In genomic region chr16:85027968-85028637, GRCh38 we compare ENCODE assay signal across 8 cellular contexts. TPM values are rescaled to one million over a fixed set of nuclear protein-coding genes. Genes with fewer than 3 reads are reported as not detected.
A peak's percentile ranks its signal among the peaks of the same experiment; 100 is the strongest.
DNase-seq lines count a peak whose midpoint lies in the region; ATAC-seq lines count a peak whose summit lies in the region.

No MANE protein-coding gene starts in this region.

- CTCF ChIA-PET in activated naive CD4-positive, alpha-beta T cell treated with anti-CD3 and anti-CD28 coated beads for 36 hours (lab: Charles Lee): interaction anchor here (0.7 to 3.7 kb wide), 7 partner anchors 16 to 366 kb away, joined by 3 to 20 read pairs (median 5); partner anchors contain the start of gene ZDHHC7

- H3K27ac ChIP-seq in right cardiac atrium (ENCODE audit: low read length) (peak overlapping the region; percentile 49), skin epidermis (peak overlapping the region; percentile 74 to 96 (median 90))

- WGBS in right cardiac atrium: 4% methylated on average over 41 of the region's 41 CpGs

- peak; percentile 26 for ATAC-seq in GM19395 (IDR thresholded peaks at IDR 0.05; ENCODE audit: unreplicated experiment)
- ATAC-seq in HG03460 (IDR thresholded peaks at IDR 0.05; ENCODE audit: unreplicated experiment): peak; percentile 24
- ATAC-seq in right cardiac atrium: peak; percentile 21 to 32

- H3K4me1 Mint-ChIP-seq in activated naive CD4-positive, alpha-beta T cell treated with anti-CD3 and anti-CD28 coated beads for 36 hours (ENCODE audit: low read depth): peaks cover 33% of the 10 kb centered on the region

- H3K4me1 ChIP-seq in right cardiac atrium (ENCODE audit: control insufficient read depth, insufficient read depth, low read length): peaks cover 2% of the 10 kb centered on the region

- peak overlapping the region; percentile 95 for H3K27ac Mint-ChIP-seq in activated naive CD4-positive, alpha-beta T cell treated with anti-CD3 and anti-CD28 coated beads for 36 hours

- intact Hi-C loops in activated naive CD4-positive, alpha-beta T cell treated with anti-CD3 and anti-CD28 coated beads for 36 hours (cut with micrococcal nuclease): loop anchor here (1.0 to 10.0 kb wide), 8 partner anchors 58 to 857 kb away; no protein-coding TSS in a partner anchor
- intact Hi-C loops in right cardiac atrium (cut with DNase I): no loop called here

- H3K4me3 Mint-ChIP-seq in activated naive CD4-positive, alpha-beta T cell treated with anti-CD3 and anti-CD28 coated beads for 36 hours: peak overlapping the region; percentile 87

- DNase-seq in AG20443 (ENCODE audit: low spot score) (peak; percentile 21), right cardiac atrium (peak in 1 of 3 donors; percentile 75), CD1c-positive myeloid dendritic cell (ENCODE audit: extremely low spot score) (no peak)
- DNase-seq in activated naive CD4-positive, alpha-beta T cell treated with anti-CD3 and anti-CD28 coated beads for 36 hours: peak; percentile 34
- no peak for DNase-seq in effector CD4-positive, alpha-beta T cell

- no peaks in the 10 kb centered on the region for H3K9me3 Mint-ChIP-seq in activated naive CD4-positive, alpha-beta T cell treated with anti-CD3 and anti-CD28 coated beads for 36 hours

- peak overlapping the region; percentile 81 for H3K4me3 ChIP-seq in right cardiac atrium (ENCODE audit: low read length)
- peak overlapping the region; percentile 69 to 90 (median 78) for H3K4me3 ChIP-seq in skin epidermis

- no peaks in the 10 kb centered on the region for H3K27me3 ChIP-seq in right cardiac atrium (ENCODE audit: control insufficient read depth, insufficient read depth)

- H3K36me3 Mint-ChIP-seq in activated naive CD4-positive, alpha-beta T cell treated with anti-CD3 and anti-CD28 coated beads for 36 hours (ENCODE audit: low read depth): no peaks in the 10 kb centered on the region

- no peaks in the 10 kb centered on the region for H3K9me3 ChIP-seq in right cardiac atrium (ENCODE audit: control insufficient read depth, low read length)

- no peaks in the 10 kb centered on the region for H3K27me3 Mint-ChIP-seq in activated naive CD4-positive, alpha-beta T cell treated with anti-CD3 and anti-CD28 coated beads for 36 hours (ENCODE audit: low read depth)

RNA-seq across cellular contexts. Expression of gene KIAA0513, which starts 0.5 kb away (rescaled TPM):
- total RNA-seq in activated naive CD4-positive, alpha-beta T cell treated with anti-CD3 and anti-CD28 coated beads for 36 hours: 1 to 10 TPM; 9.7 to 9.8 TPM
- 10 to 100 TPM; 10.9 to 13.5 (median 12.6) TPM for total RNA-seq in right cardiac atrium
- 6.7 TPM for polyA plus RNA-seq in right cardiac atrium

RNA-seq across cellular contexts. Expression of gene ZDHHC7, which starts 16.8 kb away (rescaled TPM):
- total RNA-seq in activated naive CD4-positive, alpha-beta T cell treated with anti-CD3 and anti-CD28 coated beads for 36 hours: 10 to 100 TPM; 16.6 to 17.9 TPM
- 10 to 100 TPM; 33.1 to 39.2 (median 36.8) TPM for total RNA-seq in right cardiac atrium
- polyA plus RNA-seq in right cardiac atrium: 19.4 TPM

Comparison
In these comparisons a context has a peak if more than half of its experiments do, and no peak if none do; other contexts are left out.
1. DNase-seq: peak in AG20443 (single experiment) and activated naive CD4-positive, alpha-beta T cell treated with anti-CD3 and anti-CD28 coated beads for 36 hours (single experiment); none in CD1c-positive myeloid dendritic cell (single experiment) and effector CD4-positive, alpha-beta T cell (single experiment).
2. Peak in every context shown above with its lines, with median percentiles within 50 percentile points of each other: ATAC-seq.